Comparison of ENCODE assay signal across 8 cellular contexts in genomic region chr9:137423810-137424291, GRCh38. TPM values are rescaled to one million over a fixed set of nuclear protein-coding genes. Genes with fewer than 3 reads are reported as not detected.
DNase-seq lines count a peak whose midpoint lies in the region; ATAC-seq and TF ChIP-seq lines count a peak whose summit lies in the region.

No MANE protein-coding gene starts in this region.

- WGBS in mammary epithelial cell (ENCODE audit: low coverage, missing lambda C conversion rate): 30% methylated on average over 22 of the region's 39 CpGs
- WGBS in lung, 2 donors: 14 to 25% methylated on average over 29 to 39 of the region's 39 CpGs

- H3K27me3 ChIP-seq in mammary epithelial cell (ENCODE audit: insufficient read depth, low read length) (no peaks in the 10 kb centered on the region), lung (ENCODE audit: control insufficient read depth, insufficient read depth) (no peaks in the 10 kb centered on the region), uterus (no peaks in the 10 kb centered on the region)

- peak overlapping the region; percentile 82 for H2AFZ ChIP-seq in mammary epithelial cell (ENCODE audit: low read depth, low read length)

- TF ChIP-seq CTCF in mammary epithelial cell (conservative IDR thresholded peaks at IDR 0.05 in 1 of 2, IDR thresholded peaks at IDR 0.05 in 1 of 2; ENCODE audit: extremely low read depth in 1 of 2, insufficient read depth in 1 of 2, low read depth in 1 of 2, low read length in 2 of 2): no peak
- no peak for TF ChIP-seq CTCF in lung (IDR thresholded peaks at IDR 0.05; ENCODE audit: control extremely low read depth, extremely low read depth)
- no peak for TF ChIP-seq CTCF in uterus (IDR thresholded peaks at IDR 0.05)

- no peaks in the 10 kb centered on the region; the same call in 1 of the 2 replicates for H3K4me1 ChIP-seq in ES-I3 (ENCODE audit: insufficient read depth, low read length)
- H3K4me1 ChIP-seq in mammary epithelial cell (ENCODE audit: insufficient read depth, low read length): peaks cover 23% of the 10 kb centered on the region
- peaks cover 3% of the 10 kb centered on the region in 2 donors for H3K4me1 ChIP-seq in lung (ENCODE audit: control insufficient read depth in 2 of 2, insufficient read depth in 2 of 2, low read length in 2 of 2)
- peaks cover 0 to 9% of the 10 kb centered on the region in 2 donors for H3K4me1 ChIP-seq in uterus

- no peak overlapping the region for H3K27ac ChIP-seq in mammary epithelial cell (ENCODE audit: insufficient read depth, low read depth, low read length)
- H3K27ac ChIP-seq in lung (ENCODE audit: low read depth in 1 of 2, low read length in 1 of 2): peak overlapping the region; percentile 82 to 94
- peak overlapping the region; percentile 75 to 90 for H3K27ac ChIP-seq in uterus

- ATAC-seq in HG03432 (IDR thresholded peaks at IDR 0.05; ENCODE audit: unreplicated experiment) (peak; percentile 20), lung (ENCODE audit: insufficient read depth, low FRiP score) (no peak), GM19035 (IDR thresholded peaks at IDR 0.05; ENCODE audit: unreplicated experiment) (no peak), GM21367 (IDR thresholded peaks at IDR 0.05; ENCODE audit: unreplicated experiment) (no peak)

- DNase-seq in mammary epithelial cell (no peak), lung (ENCODE audit: low spot score) (no peak), uterus (peak; percentile 41 to 61)
- no peak for DNase-seq in effector CD8-positive, alpha-beta T cell (lab: John Stamatoyannopoulos, UW)

- H3K36me3 ChIP-seq in ES-I3 (ENCODE audit: insufficient read depth, low read length) (no peaks in the 10 kb centered on the region), mammary epithelial cell (ENCODE audit: insufficient read depth, low read length) (no peaks in the 10 kb centered on the region), lung (ENCODE audit: control insufficient read depth in 2 of 2, insufficient read depth in 2 of 2, low read length in 2 of 2) (no peaks in the 10 kb centered on the region), uterus (no peaks in the 10 kb centered on the region)

- in situ Hi-C loops in mammary epithelial cell (cut with MboI; ENCODE audit: low sequenced_read_pairs in 2 of 2): no loop called here

- H3K4me3 ChIP-seq in mammary epithelial cell (replicated peaks in 1 of 3; ENCODE audit: insufficient read depth in 1 of 3, low read depth in 2 of 3, low read length in 3 of 3) (peak overlapping the region; percentile 19 to 69 (median 48)), lung (peak overlapping the region; percentile 70), uterus (peak overlapping the region; percentile 57 to 98)

- H3K9me3 ChIP-seq in ES-I3 (ENCODE audit: control insufficient read depth, insufficient read depth, low read length) (no peaks in the 10 kb centered on the region), mammary epithelial cell (replicated peaks; ENCODE audit: insufficient read depth, low read length) (no peaks in the 10 kb centered on the region), lung (ENCODE audit: control insufficient read depth in 2 of 2, insufficient read depth in 1 of 2, low read length in 1 of 2) (no peaks in the 10 kb centered on the region), uterus (no peaks in the 10 kb centered on the region)

- H3K79me2 ChIP-seq in mammary epithelial cell (ENCODE audit: insufficient read depth, low read length): peaks cover 22% of the 10 kb centered on the region

- TF ChIP-seq POLR2A in uterus (IDR thresholded peaks at IDR 0.05): no peak

- no peaks in the 10 kb centered on the region for H4K20me1 ChIP-seq in mammary epithelial cell (ENCODE audit: insufficient read depth, low read length)

- BruUV-seq in mammary epithelial cell (replicated peaks; lab: Mats Ljungman, UMichigan): no TSS peak

- CTCF ChIA-PET in mammary epithelial cell (lab: Charles Lee; ENCODE audit: low non-redundant PET): no interaction called here

- intact Hi-C loops in mammary epithelial cell (cut with micrococcal nuclease): loop anchor here (1.0 to 10.0 kb wide), 2 partner anchors 21 to 101 kb away; no protein-coding TSS in a partner anchor
- intact Hi-C loops in uterus (cut with DNase I; ENCODE audit: low total_unique reads): no loop called here

- dilution Hi-C loops in mammary epithelial cell (cut with HindIII; ENCODE audit: low sequenced_read_pairs): loop anchor here (10.0 kb wide), 1 partner anchor 79 kb away; no protein-coding TSS in a partner anchor

- H3K9ac ChIP-seq in ES-I3 (ENCODE audit: low read depth, low read length) (peak overlapping the region; percentile 74), mammary epithelial cell (ENCODE audit: insufficient read depth, low read length) (no peak overlapping the region)

- peak overlapping the region; percentile 97 for H3K4me2 ChIP-seq in mammary epithelial cell (ENCODE audit: insufficient read depth, low read depth, low read length)

RNA-seq across cellular contexts. Expression of gene NOXA1, which starts 0.7 kb away (rescaled TPM):
- total RNA-seq in mammary epithelial cell: 1 to 10 TPM in 1 of 2 donors, under 1 TPM in 1; 0.82 to 2.0 TPM
- 0.18 TPM for polyA plus RNA-seq in mammary epithelial cell
- not detected for polyA minus RNA-seq in mammary epithelial cell
- total RNA-seq in lung: 10 to 100 TPM in 1 of 2 donors, 1 to 10 TPM in 1; 3.1 to 10.1 TPM
- polyA plus RNA-seq in lung: 10 to 100 TPM in 1 of 2 donors, 1 to 10 TPM in 1; 2.1 to 11.7 TPM
- total RNA-seq in uterus: 10 to 100 TPM in 1 of 4 donors, 1 to 10 TPM in 2, under 1 TPM in 1; 0.29 to 13.3 (median 3.4) TPM

RNA-seq across cellular contexts. Expression of gene EXD3, which starts 0.9 kb away (rescaled TPM):
- total RNA-seq in mammary epithelial cell: 10 to 100 TPM in 1 of 2 donors, 1 to 10 TPM in 1; 9.1 to 10.8 TPM
- polyA plus RNA-seq in mammary epithelial cell: 3.2 TPM
- polyA minus RNA-seq in mammary epithelial cell: 0.31 TPM
- 10 to 100 TPM; 17.5 to 21.5 TPM for total RNA-seq in lung
- polyA plus RNA-seq in lung: 10 to 100 TPM in 1 of 2 donors, 1 to 10 TPM in 1; 8.6 to 30.5 TPM
- total RNA-seq in uterus: 10 to 100 TPM; 11.8 to 49.0 (median 31.5) TPM

RNA-seq across cellular contexts. Expression of gene ENTPD8, which starts 17.3 kb away (rescaled TPM):
- total RNA-seq in mammary epithelial cell: under 1 TPM in 1 of 2 donors, not detected in 1; 0.83 TPM
- polyA plus RNA-seq in mammary epithelial cell: 0.02 TPM
- not detected for polyA minus RNA-seq in mammary epithelial cell
- total RNA-seq in lung: under 1 TPM; 0.14 to 0.28 TPM
- under 1 TPM; 0.08 to 0.45 TPM for polyA plus RNA-seq in lung
- total RNA-seq in uterus: under 1 TPM in 1 of 4 donors, not detected in 3; 0.21 TPM

RNA-seq across cellular contexts. Expression of gene NSMF, which starts 35.3 kb away (rescaled TPM):
- total RNA-seq in mammary epithelial cell (10 to 100 TPM; 29.7 to 42.0 TPM), lung (10 to 100 TPM; 13.8 to 34.1 TPM), uterus (10 to 100 TPM; 17.4 to 40.7 (median 32.1) TPM)
- polyA plus RNA-seq in mammary epithelial cell (28.2 TPM), lung (10 to 100 TPM; 26.1 to 39.8 TPM)
- 35.2 TPM for polyA minus RNA-seq in mammary epithelial cell

Comparison
In these comparisons a context has a peak if more than half of its experiments do, and no peak if none do; other contexts are left out.
1. DNase-seq: peak in uterus (2 of 2); none in mammary epithelial cell (single experiment), lung (single experiment) and effector CD8-positive, alpha-beta T cell (single experiment).
2. Peak in every context shown above with its lines, with median percentiles within 50 percentile points of each other: H3K4me3 ChIP-seq.